Comparison of ENCODE assay signal across 1 cellular context in genomic region chr5:41924526-41924871, GRCh38.
TF ChIP-seq lines count a peak whose summit lies in the region.

No MANE protein-coding gene starts in this region.

TF ChIP-seq in K562, 482 proteins besides CTCF, POLR2A, EP300 and RAD21 (continued from another document):
- TF ChIP-seq TEAD1 (CRISPR knock-in tag; IDR thresholded peaks at IDR 0.05) (no peak), SETDB1 (IDR thresholded peaks at IDR 0.05; ENCODE audit: low read length) (no peak), RBM34 (IDR thresholded peaks at IDR 0.05; ENCODE audit: borderline replicate concordance, insufficient read depth, low read length) (no peak), RBFOX2 (IDR thresholded peaks at IDR 0.05; ENCODE audit: low read depth, low read length) (no peak), FOXM1 (IDR thresholded peaks at IDR 0.05; ENCODE audit: low read depth) (0 out of 2 replicates have a peak, but pooled peaks have one; percentile 42), FOXM1 (CRISPR knock-in tag; IDR thresholded peaks at IDR 0.05; ENCODE audit: low read depth) (no peak), ZNF740 (CRISPR knock-in tag; IDR thresholded peaks at IDR 0.05) (no peak), ZNF740 (tag; IDR thresholded peaks at IDR 0.05) (no peak), ARID2 (IDR thresholded peaks at IDR 0.05) (no peak), MAFF (IDR thresholded peaks at IDR 0.05; ENCODE audit: low read length) (peak; percentile 92), ZKSCAN8 (CRISPR knock-in tag; IDR thresholded peaks at IDR 0.05) (0 out of 2 replicates have a peak, but pooled peaks have one; percentile 38), ADNP (tag; IDR thresholded peaks at IDR 0.05) (0 out of 2 replicates have a peak, but pooled peaks have one; percentile 27), HIVEP1 (CRISPR knock-in tag; IDR thresholded peaks at IDR 0.05) (no peak), C11orf30 (IDR thresholded peaks at IDR 0.05; ENCODE audit: low read depth) (peak; percentile 91), ZNF316 (IDR thresholded peaks at IDR 0.05) (peak; percentile 96), NFE2L1 (tag; IDR thresholded peaks at IDR 0.05; ENCODE audit: borderline replicate concordance, low read depth) (no peak), RBM25 (IDR thresholded peaks at IDR 0.05; ENCODE audit: low read depth, low read length, severe bottlenecking) (no peak), ZNF586 (CRISPR knock-in tag; conservative IDR thresholded peaks at IDR 0.05) (no peak), JUN (IDR thresholded peaks at IDR 0.05; ENCODE audit: borderline replicate concordance, low read depth, low read length) (no peak), JUN (CRISPR knock-in tag; IDR thresholded peaks at IDR 0.05; ENCODE audit: borderline replicate concordance) (no peak), CHD4 (IDR thresholded peaks at IDR 0.05; ENCODE audit: insufficient read depth, insufficient replicate concordance, low read depth, low read length, poor library complexity, severe bottlenecking) (no peak), NCOA1 (IDR thresholded peaks at IDR 0.05; ENCODE audit: low read depth) (no peak), U2AF1 (optimal IDR thresholded peaks at IDR 0.05; ENCODE audit: low read depth, low read length) (no peak), SRSF1 (IDR thresholded peaks at IDR 0.05; ENCODE audit: low read depth, low read length) (no peak), BACH1 (tag; IDR thresholded peaks at IDR 0.05) (0 out of 2 replicates have a peak, but pooled peaks have one; percentile 39), DEAF1 (CRISPR knock-in tag; IDR thresholded peaks at IDR 0.05) (no peak), MAFG (tag; conservative IDR thresholded peaks at IDR 0.05) (peak; percentile 92), KAT7 (CRISPR knock-in tag; IDR thresholded peaks at IDR 0.05; ENCODE audit: borderline replicate concordance) (0 out of 2 replicates have a peak, but pooled peaks have one; percentile 14), KDM1A (IDR thresholded peaks at IDR 0.05) (no peak), CAMTA2 (CRISPR knock-in tag; conservative IDR thresholded peaks at IDR 0.05) (no peak), ZNF431 (CRISPR knock-in tag; IDR thresholded peaks at IDR 0.05) (no peak)
- TF ChIP-seq, protein P1, sequence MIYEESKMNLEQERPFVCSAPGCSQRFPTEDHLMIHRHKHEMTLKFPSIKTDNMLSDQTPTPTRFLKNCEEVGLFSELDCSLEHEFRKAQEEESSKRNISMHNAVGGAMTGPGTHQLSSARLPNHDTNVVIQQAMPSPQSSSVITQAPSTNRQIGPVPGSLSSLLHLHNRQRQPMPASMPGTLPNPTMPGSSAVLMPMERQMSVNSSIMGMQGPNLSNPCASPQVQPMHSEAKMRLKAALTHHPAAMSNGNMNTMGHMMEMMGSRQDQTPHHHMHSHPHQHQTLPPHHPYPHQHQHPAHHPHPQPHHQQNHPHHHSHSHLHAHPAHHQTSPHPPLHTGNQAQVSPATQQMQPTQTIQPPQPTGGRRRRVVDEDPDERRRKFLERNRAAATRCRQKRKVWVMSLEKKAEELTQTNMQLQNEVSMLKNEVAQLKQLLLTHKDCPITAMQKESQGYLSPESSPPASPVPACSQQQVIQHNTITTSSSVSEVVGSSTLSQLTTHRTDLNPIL (CRISPR knock-in tag; IDR thresholded peaks at IDR 0.05) = no peak
- TF ChIP-seq, protein P2, sequence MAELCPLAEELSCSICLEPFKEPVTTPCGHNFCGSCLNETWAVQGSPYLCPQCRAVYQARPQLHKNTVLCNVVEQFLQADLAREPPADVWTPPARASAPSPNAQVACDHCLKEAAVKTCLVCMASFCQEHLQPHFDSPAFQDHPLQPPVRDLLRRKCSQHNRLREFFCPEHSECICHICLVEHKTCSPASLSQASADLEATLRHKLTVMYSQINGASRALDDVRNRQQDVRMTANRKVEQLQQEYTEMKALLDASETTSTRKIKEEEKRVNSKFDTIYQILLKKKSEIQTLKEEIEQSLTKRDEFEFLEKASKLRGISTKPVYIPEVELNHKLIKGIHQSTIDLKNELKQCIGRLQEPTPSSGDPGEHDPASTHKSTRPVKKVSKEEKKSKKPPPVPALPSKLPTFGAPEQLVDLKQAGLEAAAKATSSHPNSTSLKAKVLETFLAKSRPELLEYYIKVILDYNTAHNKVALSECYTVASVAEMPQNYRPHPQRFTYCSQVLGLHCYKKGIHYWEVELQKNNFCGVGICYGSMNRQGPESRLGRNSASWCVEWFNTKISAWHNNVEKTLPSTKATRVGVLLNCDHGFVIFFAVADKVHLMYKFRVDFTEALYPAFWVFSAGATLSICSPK (IDR thresholded peaks at IDR 0.05; ENCODE audit: borderline replicate concordance) = no peak
- TF ChIP-seq, protein P3, sequence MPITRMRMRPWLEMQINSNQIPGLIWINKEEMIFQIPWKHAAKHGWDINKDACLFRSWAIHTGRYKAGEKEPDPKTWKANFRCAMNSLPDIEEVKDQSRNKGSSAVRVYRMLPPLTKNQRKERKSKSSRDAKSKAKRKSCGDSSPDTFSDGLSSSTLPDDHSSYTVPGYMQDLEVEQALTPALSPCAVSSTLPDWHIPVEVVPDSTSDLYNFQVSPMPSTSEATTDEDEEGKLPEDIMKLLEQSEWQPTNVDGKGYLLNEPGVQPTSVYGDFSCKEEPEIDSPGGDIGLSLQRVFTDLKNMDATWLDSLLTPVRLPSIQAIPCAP (CRISPR knock-in tag; IDR thresholded peaks at IDR 0.05; ENCODE audit: borderline replicate concordance) = no peak
